In the genomic region with DNA sequence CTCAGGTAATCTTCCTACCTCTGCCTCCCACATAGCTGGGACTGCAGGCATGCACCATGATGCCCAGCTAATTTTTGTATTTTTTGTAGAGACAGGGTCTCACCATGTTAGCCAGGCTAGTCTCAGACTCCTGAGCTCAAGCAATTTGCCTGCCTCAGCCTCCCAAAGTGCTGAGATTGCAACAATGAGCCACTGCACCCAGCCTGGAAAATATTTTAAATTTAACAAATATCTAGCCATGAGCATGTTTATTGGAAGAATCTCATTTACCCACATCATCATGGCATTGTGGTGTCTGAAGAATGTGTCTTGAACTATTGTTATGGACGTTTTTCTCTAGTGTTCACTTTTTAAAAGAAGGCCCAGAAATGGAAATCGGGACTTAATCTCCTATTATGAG, we compare ENCODE assay signal across 7 cellular contexts.
"Had no signal": no experiment of that assay in that cellular context is flagged by ENCODE, and none has a peak within 500 bp of the region (broad histone marks: within the 10 kb centered on the region; RNA-seq: fewer than 3 reads in every experiment).

No MANE protein-coding gene starts in this region.

- H3K27ac Mint-ChIP-seq: IgD-negative memory B cell had no signal

- ATAC-seq: K562 had no signal

- H3K27ac ChIP-seq: HL-60 had no signal

- FAIRE-seq: HTR-8/SVneo, K562 had no signal

- H3K27me3 Mint-ChIP-seq: IgD-negative memory B cell had no signal

- H3K4me1 Mint-ChIP-seq: IgD-negative memory B cell had no signal

- DNase-seq: IMR-90, KBM-7, KG1 had no signal

- H3K4me3 ChIP-seq: K562 had no signal
